1 cellular context compared by ENCODE assay signal in the genomic region with DNA sequence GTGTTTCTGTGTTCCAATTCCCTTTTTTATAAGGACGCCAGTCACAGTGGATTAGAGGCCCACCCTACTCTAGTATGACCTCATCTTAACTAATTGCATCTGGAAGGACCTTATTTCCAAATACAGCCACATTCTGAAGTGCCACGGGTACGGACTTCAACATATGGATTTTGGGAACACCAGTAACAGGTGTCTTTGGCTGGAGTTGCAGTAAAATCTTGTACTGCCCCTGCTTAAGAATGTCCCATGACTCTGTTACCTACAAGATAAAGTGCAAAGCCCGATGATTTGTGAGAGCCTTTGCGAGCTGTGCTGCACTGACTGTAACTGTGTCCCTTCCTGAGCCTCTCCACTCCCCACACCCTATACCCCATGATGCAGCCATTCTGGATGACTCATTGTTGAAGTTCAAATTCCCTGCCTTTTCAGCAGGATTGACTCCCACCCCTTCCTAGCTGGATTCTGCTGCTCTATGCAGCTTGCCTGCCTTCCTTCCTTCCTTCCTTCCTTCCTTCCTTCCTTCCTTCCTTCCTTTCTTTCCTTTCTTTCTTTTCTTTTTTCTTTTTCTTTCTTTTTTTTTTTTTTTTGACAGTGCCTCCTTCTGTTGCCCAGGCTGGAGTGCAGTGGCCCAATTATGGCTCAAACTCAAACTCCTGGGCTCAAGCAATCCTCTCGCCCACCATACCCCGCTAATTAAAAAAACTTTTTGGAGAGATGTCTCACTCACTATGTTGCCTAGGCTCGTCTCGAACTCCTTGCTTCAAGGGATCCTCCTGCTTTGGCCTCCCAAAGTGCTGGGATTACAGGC.
TF ChIP-seq lines count a peak whose summit lies in the region.

No MANE protein-coding gene starts in this region.

TF ChIP-seq in HEK293, 187 proteins besides CTCF, POLR2A, EP300 and RAD21 (continued from another document and continues in another):
- TF ChIP-seq, protein P1, sequence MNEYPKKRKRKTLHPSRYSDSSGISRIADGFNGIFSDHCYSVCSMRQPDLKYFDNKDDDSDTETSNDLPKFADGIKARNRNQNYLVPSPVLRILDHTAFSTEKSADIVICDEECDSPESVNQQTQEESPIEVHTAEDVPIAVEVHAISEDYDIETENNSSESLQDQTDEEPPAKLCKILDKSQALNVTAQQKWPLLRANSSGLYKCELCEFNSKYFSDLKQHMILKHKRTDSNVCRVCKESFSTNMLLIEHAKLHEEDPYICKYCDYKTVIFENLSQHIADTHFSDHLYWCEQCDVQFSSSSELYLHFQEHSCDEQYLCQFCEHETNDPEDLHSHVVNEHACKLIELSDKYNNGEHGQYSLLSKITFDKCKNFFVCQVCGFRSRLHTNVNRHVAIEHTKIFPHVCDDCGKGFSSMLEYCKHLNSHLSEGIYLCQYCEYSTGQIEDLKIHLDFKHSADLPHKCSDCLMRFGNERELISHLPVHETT (tag by site-specific recombination; IDR thresholded peaks at IDR 0.05) = peak; percentile 78; the same call in 1 of the 2 replicates
- TF ChIP-seq KLF9 (tag by site-specific recombination; IDR thresholded peaks at IDR 0.05; ENCODE audit: low read depth) (peak; percentile 32; the same call in 1 of the 2 replicates), ZNF610 (tag by site-specific recombination; IDR thresholded peaks at IDR 0.05; ENCODE audit: borderline replicate concordance) (no peak), ZFP69B (tag by site-specific recombination; IDR thresholded peaks at IDR 0.05) (0 out of 2 replicates have a peak, but pooled peaks have one; percentile 49), ZNF10 (tag by site-specific recombination; IDR thresholded peaks at IDR 0.05) (0 out of 2 replicates have a peak, but pooled peaks have one; percentile 71), ZNF16 (tag by site-specific recombination; IDR thresholded peaks at IDR 0.05; ENCODE audit: low read depth) (no peak), TCF7L2 (IDR thresholded peaks at IDR 0.05; ENCODE audit: borderline replicate concordance, low read depth, low read length) (no peak), SCRT2 (tag by site-specific recombination; IDR thresholded peaks at IDR 0.05) (peak; percentile 95), ZBTB21 (tag by site-specific recombination; IDR thresholded peaks at IDR 0.05) (peak; percentile 25), ZNF114 (tag by site-specific recombination; IDR thresholded peaks at IDR 0.05) (no peak), ZNF433 (tag by site-specific recombination; IDR thresholded peaks at IDR 0.05; ENCODE audit: low read depth) (no peak), GLIS1 (tag by site-specific recombination; IDR thresholded peaks at IDR 0.05) (no peak), KLF16 (tag by site-specific recombination; IDR thresholded peaks at IDR 0.05) (no peak), ZNF555 (tag by site-specific recombination; conservative IDR thresholded peaks at IDR 0.05) (no peak), ZNF677 (tag by site-specific recombination; IDR thresholded peaks at IDR 0.05) (no peak), ZBTB17 (tag by site-specific recombination; IDR thresholded peaks at IDR 0.05) (peak; percentile 90), ZNF23 (tag by site-specific recombination; IDR thresholded peaks at IDR 0.05; ENCODE audit: borderline replicate concordance) (no peak), SP2 (tag by site-specific recombination; IDR thresholded peaks at IDR 0.05) (no peak), ZNF830 (tag by site-specific recombination; IDR thresholded peaks at IDR 0.05; ENCODE audit: low read depth) (no peak), ZNF24 (tag by site-specific recombination; IDR thresholded peaks at IDR 0.05) (peak; percentile 77), ZFHX2 (tag by site-specific recombination; conservative IDR thresholded peaks at IDR 0.05) (peak; percentile 71), ZNF366 (tag by site-specific recombination; conservative IDR thresholded peaks at IDR 0.05) (peak; percentile 99), ZNF211 (tag by site-specific recombination; IDR thresholded peaks at IDR 0.05; ENCODE audit: low read depth) (no peak), ZBTB7A (tag by site-specific recombination; IDR thresholded peaks at IDR 0.05; ENCODE audit: low read depth) (no peak), ZNF223 (tag by site-specific recombination; IDR thresholded peaks at IDR 0.05) (no peak), KLF1 (tag by site-specific recombination; IDR thresholded peaks at IDR 0.05) (peak; percentile 70)
- TF ChIP-seq, protein P2, sequence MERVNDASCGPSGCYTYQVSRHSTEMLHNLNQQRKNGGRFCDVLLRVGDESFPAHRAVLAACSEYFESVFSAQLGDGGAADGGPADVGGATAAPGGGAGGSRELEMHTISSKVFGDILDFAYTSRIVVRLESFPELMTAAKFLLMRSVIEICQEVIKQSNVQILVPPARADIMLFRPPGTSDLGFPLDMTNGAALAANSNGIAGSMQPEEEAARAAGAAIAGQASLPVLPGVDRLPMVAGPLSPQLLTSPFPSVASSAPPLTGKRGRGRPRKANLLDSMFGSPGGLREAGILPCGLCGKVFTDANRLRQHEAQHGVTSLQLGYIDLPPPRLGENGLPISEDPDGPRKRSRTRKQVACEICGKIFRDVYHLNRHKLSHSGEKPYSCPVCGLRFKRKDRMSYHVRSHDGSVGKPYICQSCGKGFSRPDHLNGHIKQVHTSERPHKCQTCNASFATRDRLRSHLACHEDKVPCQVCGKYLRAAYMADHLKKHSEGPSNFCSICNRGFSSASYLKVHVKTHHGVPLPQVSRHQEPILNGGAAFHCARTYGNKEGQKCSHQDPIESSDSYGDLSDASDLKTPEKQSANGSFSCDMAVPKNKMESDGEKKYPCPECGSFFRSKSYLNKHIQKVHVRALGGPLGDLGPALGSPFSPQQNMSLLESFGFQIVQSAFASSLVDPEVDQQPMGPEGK (tag by site-specific recombination; IDR thresholded peaks at IDR 0.05) = peak; percentile 86
- TF ChIP-seq, protein P3, sequence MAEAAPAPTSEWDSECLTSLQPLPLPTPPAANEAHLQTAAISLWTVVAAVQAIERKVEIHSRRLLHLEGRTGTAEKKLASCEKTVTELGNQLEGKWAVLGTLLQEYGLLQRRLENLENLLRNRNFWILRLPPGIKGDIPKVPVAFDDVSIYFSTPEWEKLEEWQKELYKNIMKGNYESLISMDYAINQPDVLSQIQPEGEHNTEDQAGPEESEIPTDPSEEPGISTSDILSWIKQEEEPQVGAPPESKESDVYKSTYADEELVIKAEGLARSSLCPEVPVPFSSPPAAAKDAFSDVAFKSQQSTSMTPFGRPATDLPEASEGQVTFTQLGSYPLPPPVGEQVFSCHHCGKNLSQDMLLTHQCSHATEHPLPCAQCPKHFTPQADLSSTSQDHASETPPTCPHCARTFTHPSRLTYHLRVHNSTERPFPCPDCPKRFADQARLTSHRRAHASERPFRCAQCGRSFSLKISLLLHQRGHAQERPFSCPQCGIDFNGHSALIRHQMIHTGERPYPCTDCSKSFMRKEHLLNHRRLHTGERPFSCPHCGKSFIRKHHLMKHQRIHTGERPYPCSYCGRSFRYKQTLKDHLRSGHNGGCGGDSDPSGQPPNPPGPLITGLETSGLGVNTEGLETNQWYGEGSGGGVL (tag by site-specific recombination; IDR thresholded peaks at IDR 0.05) = no peak
- TF ChIP-seq, protein P4, sequence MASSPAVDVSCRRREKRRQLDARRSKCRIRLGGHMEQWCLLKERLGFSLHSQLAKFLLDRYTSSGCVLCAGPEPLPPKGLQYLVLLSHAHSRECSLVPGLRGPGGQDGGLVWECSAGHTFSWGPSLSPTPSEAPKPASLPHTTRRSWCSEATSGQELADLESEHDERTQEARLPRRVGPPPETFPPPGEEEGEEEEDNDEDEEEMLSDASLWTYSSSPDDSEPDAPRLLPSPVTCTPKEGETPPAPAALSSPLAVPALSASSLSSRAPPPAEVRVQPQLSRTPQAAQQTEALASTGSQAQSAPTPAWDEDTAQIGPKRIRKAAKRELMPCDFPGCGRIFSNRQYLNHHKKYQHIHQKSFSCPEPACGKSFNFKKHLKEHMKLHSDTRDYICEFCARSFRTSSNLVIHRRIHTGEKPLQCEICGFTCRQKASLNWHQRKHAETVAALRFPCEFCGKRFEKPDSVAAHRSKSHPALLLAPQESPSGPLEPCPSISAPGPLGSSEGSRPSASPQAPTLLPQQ (tag by site-specific recombination; IDR thresholded peaks at IDR 0.05) = peak; percentile 46; the same call in 1 of the 2 replicates
- TF ChIP-seq, protein P5, sequence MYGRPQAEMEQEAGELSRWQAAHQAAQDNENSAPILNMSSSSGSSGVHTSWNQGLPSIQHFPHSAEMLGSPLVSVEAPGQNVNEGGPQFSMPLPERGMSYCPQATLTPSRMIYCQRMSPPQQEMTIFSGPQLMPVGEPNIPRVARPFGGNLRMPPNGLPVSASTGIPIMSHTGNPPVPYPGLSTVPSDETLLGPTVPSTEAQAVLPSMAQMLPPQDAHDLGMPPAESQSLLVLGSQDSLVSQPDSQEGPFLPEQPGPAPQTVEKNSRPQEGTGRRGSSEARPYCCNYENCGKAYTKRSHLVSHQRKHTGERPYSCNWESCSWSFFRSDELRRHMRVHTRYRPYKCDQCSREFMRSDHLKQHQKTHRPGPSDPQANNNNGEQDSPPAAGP (tag by site-specific recombination; IDR thresholded peaks at IDR 0.05) = peak; percentile 97
- TF ChIP-seq, protein P6, sequence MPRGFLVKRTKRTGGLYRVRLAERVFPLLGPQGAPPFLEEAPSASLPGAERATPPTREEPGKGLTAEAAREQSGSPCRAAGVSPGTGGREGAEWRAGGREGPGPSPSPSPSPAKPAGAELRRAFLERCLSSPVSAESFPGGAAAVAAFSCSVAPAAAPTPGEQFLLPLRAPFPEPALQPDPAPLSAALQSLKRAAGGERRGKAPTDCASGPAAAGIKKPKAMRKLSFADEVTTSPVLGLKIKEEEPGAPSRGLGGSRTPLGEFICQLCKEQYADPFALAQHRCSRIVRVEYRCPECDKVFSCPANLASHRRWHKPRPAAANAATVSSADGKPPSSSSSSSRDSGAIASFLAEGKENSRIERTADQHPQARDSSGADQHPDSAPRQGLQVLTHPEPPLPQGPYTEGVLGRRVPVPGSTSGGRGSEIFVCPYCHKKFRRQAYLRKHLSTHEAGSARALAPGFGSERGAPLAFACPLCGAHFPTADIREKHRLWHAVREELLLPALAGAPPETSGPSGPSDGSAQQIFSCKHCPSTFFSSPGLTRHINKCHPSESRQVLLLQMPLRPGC (tag by site-specific recombination; IDR thresholded peaks at IDR 0.05) = peak; percentile 38; the same call in 1 of the 2 replicates
- TF ChIP-seq, protein P7, sequence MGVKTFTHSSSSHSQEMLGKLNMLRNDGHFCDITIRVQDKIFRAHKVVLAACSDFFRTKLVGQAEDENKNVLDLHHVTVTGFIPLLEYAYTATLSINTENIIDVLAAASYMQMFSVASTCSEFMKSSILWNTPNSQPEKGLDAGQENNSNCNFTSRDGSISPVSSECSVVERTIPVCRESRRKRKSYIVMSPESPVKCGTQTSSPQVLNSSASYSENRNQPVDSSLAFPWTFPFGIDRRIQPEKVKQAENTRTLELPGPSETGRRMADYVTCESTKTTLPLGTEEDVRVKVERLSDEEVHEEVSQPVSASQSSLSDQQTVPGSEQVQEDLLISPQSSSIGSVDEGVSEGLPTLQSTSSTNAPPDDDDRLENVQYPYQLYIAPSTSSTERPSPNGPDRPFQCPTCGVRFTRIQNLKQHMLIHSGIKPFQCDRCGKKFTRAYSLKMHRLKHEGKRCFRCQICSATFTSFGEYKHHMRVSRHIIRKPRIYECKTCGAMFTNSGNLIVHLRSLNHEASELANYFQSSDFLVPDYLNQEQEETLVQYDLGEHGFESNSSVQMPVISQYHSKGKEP (tag by site-specific recombination; IDR thresholded peaks at IDR 0.05) = no peak
- TF ChIP-seq, protein P8, sequence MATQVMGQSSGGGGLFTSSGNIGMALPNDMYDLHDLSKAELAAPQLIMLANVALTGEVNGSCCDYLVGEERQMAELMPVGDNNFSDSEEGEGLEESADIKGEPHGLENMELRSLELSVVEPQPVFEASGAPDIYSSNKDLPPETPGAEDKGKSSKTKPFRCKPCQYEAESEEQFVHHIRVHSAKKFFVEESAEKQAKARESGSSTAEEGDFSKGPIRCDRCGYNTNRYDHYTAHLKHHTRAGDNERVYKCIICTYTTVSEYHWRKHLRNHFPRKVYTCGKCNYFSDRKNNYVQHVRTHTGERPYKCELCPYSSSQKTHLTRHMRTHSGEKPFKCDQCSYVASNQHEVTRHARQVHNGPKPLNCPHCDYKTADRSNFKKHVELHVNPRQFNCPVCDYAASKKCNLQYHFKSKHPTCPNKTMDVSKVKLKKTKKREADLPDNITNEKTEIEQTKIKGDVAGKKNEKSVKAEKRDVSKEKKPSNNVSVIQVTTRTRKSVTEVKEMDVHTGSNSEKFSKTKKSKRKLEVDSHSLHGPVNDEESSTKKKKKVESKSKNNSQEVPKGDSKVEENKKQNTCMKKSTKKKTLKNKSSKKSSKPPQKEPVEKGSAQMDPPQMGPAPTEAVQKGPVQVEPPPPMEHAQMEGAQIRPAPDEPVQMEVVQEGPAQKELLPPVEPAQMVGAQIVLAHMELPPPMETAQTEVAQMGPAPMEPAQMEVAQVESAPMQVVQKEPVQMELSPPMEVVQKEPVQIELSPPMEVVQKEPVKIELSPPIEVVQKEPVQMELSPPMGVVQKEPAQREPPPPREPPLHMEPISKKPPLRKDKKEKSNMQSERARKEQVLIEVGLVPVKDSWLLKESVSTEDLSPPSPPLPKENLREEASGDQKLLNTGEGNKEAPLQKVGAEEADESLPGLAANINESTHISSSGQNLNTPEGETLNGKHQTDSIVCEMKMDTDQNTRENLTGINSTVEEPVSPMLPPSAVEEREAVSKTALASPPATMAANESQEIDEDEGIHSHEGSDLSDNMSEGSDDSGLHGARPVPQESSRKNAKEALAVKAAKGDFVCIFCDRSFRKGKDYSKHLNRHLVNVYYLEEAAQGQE (tag by site-specific recombination; IDR thresholded peaks at IDR 0.05) = 0 out of 2 replicates have a peak, but pooled peaks have one; percentile 9
- TF ChIP-seq, protein P9, sequence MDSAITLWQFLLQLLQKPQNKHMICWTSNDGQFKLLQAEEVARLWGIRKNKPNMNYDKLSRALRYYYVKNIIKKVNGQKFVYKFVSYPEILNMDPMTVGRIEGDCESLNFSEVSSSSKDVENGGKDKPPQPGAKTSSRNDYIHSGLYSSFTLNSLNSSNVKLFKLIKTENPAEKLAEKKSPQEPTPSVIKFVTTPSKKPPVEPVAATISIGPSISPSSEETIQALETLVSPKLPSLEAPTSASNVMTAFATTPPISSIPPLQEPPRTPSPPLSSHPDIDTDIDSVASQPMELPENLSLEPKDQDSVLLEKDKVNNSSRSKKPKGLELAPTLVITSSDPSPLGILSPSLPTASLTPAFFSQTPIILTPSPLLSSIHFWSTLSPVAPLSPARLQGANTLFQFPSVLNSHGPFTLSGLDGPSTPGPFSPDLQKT (IDR thresholded peaks at IDR 0.05; ENCODE audit: borderline replicate concordance, low read depth, low read length) = no peak
- TF ChIP-seq, protein P10, sequence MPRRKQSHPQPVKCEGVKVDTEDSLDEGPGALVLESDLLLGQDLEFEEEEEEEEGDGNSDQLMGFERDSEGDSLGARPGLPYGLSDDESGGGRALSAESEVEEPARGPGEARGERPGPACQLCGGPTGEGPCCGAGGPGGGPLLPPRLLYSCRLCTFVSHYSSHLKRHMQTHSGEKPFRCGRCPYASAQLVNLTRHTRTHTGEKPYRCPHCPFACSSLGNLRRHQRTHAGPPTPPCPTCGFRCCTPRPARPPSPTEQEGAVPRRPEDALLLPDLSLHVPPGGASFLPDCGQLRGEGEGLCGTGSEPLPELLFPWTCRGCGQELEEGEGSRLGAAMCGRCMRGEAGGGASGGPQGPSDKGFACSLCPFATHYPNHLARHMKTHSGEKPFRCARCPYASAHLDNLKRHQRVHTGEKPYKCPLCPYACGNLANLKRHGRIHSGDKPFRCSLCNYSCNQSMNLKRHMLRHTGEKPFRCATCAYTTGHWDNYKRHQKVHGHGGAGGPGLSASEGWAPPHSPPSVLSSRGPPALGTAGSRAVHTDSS (tag by site-specific recombination; IDR thresholded peaks at IDR 0.05) = no peak
